28 cellular contexts compared by ENCODE assay signal in genomic region chr16:50120732-50121131, GRCh38.
"Had no signal": no experiment of that assay in that cellular context is flagged by ENCODE, and none has a peak within 500 bp of the region (broad histone marks: within the 10 kb centered on the region; RNA-seq: fewer than 3 reads in every experiment).

No MANE protein-coding gene starts in this region.

- DNase-seq: activated B cell treated with CpG ODN at 0.5 μM for 24 hours; activated CD4-positive, alpha-beta T cell treated with anti-CD3 and anti-CD28 coated beads, Interleukin-2, amount 50 U/mL, for 1 hour; activated CD8-positive, alpha-beta memory T cell treated with anti-CD3 and anti-CD28 coated beads for 24 hours; activated effector memory CD4-positive, alpha-beta T cell treated with anti-CD3 and anti-CD28 coated beads, Interleukin-2, amount 50 U/mL, for 16 hours; activated T-cell treated with anti-CD3 and anti-CD28 coated beads, Interleukin-2, amount 50 U/mL, for 4 hours; amniotic stem cell; anterior cingulate cortex; body of pancreas; caudate nucleus; cortex of kidney; dermis blood vessel endothelial cell; effector CD4-positive, alpha-beta T cell; effector memory CD8-positive, alpha-beta T cell; erythroblast; foreskin keratinocyte; gastrocnemius medialis; glutamatergic neuron; heart left ventricle; hypothalamus; T1000; WERI-Rb-1 had no signal

- H3K4me3 ChIP-seq: body of pancreas, esophagus muscularis mucosa, gastrocnemius medialis, heart left ventricle had no signal

- FAIRE-seq: colon had no signal

- H3K9me3 Mint-ChIP-seq: activated CD8-positive, alpha-beta T cell treated with anti-CD3 and anti-CD28 coated beads for 36 hours; activated naive CD4-positive, alpha-beta T cell treated with anti-CD3 and anti-CD28 coated beads for 36 hours; activated T-helper 2 cell treated with anti-CD3 and anti-CD28 coated beads, Interferon-gamma antibody, Interleukin-2, Interleukin-4, amounts not matched to agents 10 μg/mL and 5 μg/mL and 100 μg/mL, durations not matched to agents 14 hours and 24 hours and 36 hours; effector memory CD8-positive, alpha-beta T cell; T-helper 2 cell treated with Interferon-gamma antibody and Interleukin-4, amounts not matched to agents 5 μg/mL and 100 μg/mL, for 36 hours had no signal

- ATAC-seq: activated CD4-positive, CD25-positive, alpha-beta regulatory T cell treated with anti-CD3 and anti-CD28 coated beads, Interleukin-2, amount 50 U/mL, for 24 hours; body of pancreas; effector memory CD8-positive, alpha-beta T cell; foreskin keratinocyte; gastrocnemius medialis; heart left ventricle had no signal

- H3K36me3 ChIP-seq: esophagus muscularis mucosa, gastrocnemius medialis, heart left ventricle, WERI-Rb-1 had no signal

- H3K4me1 ChIP-seq: body of pancreas, esophagus muscularis mucosa, foreskin keratinocyte, gastrocnemius medialis, heart left ventricle had no signal

- H3K27ac Mint-ChIP-seq: activated B cell treated with CpG ODN at 0.5 μM for 24 hours had no signal

- H3K27me3 ChIP-seq: body of pancreas, esophagus muscularis mucosa, gastrocnemius medialis, heart left ventricle had no signal

- H3K9me3 ChIP-seq: body of pancreas, esophagus muscularis mucosa, gastrocnemius medialis had no signal

- H3K27ac ChIP-seq: body of pancreas, esophagus muscularis mucosa, foreskin keratinocyte, gastrocnemius medialis, heart left ventricle, WERI-Rb-1 had no signal
